1 cellular context compared by ENCODE assay signal in genomic region chr4:1348014-1348513, GRCh38.
TF ChIP-seq lines count a peak whose summit lies in the region.

No MANE protein-coding gene starts in this region.

TF ChIP-seq in endothelial cell of umbilical vein, 7 proteins besides CTCF, POLR2A, EP300 and RAD21 (continued from another document):
- TF ChIP-seq GATA2 (IDR thresholded peaks at IDR 0.05; ENCODE audit: insufficient read depth, insufficient read length, low read depth, low read length) (no peak), POLR2AphosphoS5 (IDR thresholded peaks at IDR 0.05; ENCODE audit: insufficient read depth, low read depth, low read length) (no peak), MYC (IDR thresholded peaks at IDR 0.05; ENCODE audit: low read depth, low read length) (no peak), JUN (IDR thresholded peaks at IDR 0.05; ENCODE audit: borderline replicate concordance, insufficient read depth, insufficient read length, low read depth) (no peak), EZH2 (IDR thresholded peaks at IDR 0.05; ENCODE audit: borderline replicate concordance, low read depth, low read length, severe bottlenecking) (no peak), FOS (IDR thresholded peaks at IDR 0.05; ENCODE audit: borderline replicate concordance, insufficient read depth, low read length) (no peak)
